ENCODE assay signal across 13 cellular contexts in the genomic region with DNA sequence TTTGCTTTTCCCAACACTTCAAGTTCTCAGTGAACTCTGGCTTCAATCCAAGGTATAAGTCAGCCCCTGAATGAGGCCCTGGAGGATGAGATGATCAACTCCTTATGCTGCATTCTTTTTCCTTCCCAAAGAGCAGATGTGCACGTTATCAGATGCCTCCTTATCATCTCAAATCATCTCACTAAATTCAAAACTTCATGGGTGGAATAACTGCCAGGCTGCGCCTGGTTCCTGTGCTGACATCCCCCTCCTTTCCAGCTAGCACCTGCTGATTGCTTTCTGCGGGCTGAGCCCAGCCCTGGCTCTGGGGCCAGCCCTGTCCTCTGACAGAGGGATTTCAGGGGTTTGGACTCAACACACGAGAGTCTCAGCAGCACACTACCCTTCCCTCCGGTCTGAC. TPM values are rescaled to one million over a fixed set of nuclear protein-coding genes. Genes with fewer than 3 reads are reported as not detected.
"Had no signal": no experiment of that assay in that cellular context is flagged by ENCODE, and none has a peak within 500 bp of the region (broad histone marks: within the 10 kb centered on the region; RNA-seq: fewer than 3 reads in every experiment).

No MANE protein-coding gene starts in this region.

- H3K9me3 ChIP-seq: lower lobe of right lung, ovary, sigmoid colon, spleen had no signal

- H3K4me1 ChIP-seq: lower lobe of right lung, sigmoid colon, spleen had no signal

- H3K27me3 ChIP-seq: ovary, sigmoid colon had no signal

- H3K36me3 Mint-ChIP-seq: activated naive CD4-positive, alpha-beta T cell treated with anti-CD3 and anti-CD28 coated beads, Interleukin-2, amount 10 ng/mL, durations not matched to agents 7 days and 5 days; type B pancreatic cell had no signal

- H3K9me3 Mint-ChIP-seq: activated naive CD4-positive, alpha-beta T cell treated with anti-CD3 and anti-CD28 coated beads, Interleukin-2, amount 10 ng/mL, durations not matched to agents 7 days and 5 days; activated T-helper 2 cell treated with anti-CD3 and anti-CD28 coated beads, Interferon-gamma antibody, Interleukin-2, Interleukin-4, amounts not matched to agents 10 μg/mL and 5 μg/mL and 100 μg/mL, durations not matched to agents 14 hours and 24 hours and 36 hours; neural crest cell; stimulated activated naive CD8-positive, alpha-beta T cell treated with anti-CD3 and anti-CD28 coated beads, Interleukin-15, amount 100 ng/mL, for 72 hours; type B pancreatic cell had no signal

- H3K36me3 ChIP-seq: lower lobe of right lung, ovary, sigmoid colon, spleen had no signal

- H3K4me1 Mint-ChIP-seq: activated naive CD4-positive, alpha-beta T cell treated with anti-CD3 and anti-CD28 coated beads, Interleukin-2, amount 10 ng/mL, durations not matched to agents 7 days and 5 days; stimulated activated naive CD8-positive, alpha-beta T cell treated with anti-CD3 and anti-CD28 coated beads, Interleukin-15, amount 100 ng/mL, for 72 hours had no signal

- H3K4me3 ChIP-seq: lower lobe of right lung, ovary, sigmoid colon, spleen had no signal

- H3K27ac ChIP-seq: lower lobe of right lung, ovary, sigmoid colon, spleen, VCaP had no signal

- DNase-seq: activated CD4-positive, alpha-beta T cell treated with anti-CD3 and anti-CD28 coated beads for 1 hour; activated CD4-positive, alpha-beta T cell treated with anti-CD3 and anti-CD28 coated beads, Interleukin-2, amount 50 U/mL, for 4 hours; activated naive CD4-positive, alpha-beta T cell treated with anti-CD3 and anti-CD28 coated beads, Interleukin-2, amount 10 ng/mL, durations not matched to agents 7 days and 5 days; activated T-cell treated with anti-CD3 and anti-CD28 coated beads, Interleukin-2, amount 50 U/mL, for 1 hour; lower lobe of right lung; ovary; sigmoid colon; spleen; stimulated activated naive CD8-positive, alpha-beta T cell treated with anti-CD3 and anti-CD28 coated beads, Interleukin-15, amount 100 ng/mL, for 72 hours had no signal

- H3K27ac Mint-ChIP-seq: activated naive CD4-positive, alpha-beta T cell treated with anti-CD3 and anti-CD28 coated beads, Interleukin-2, amount 10 ng/mL, durations not matched to agents 7 days and 5 days; activated T-helper 2 cell treated with anti-CD3 and anti-CD28 coated beads, Interferon-gamma antibody, Interleukin-2, Interleukin-4, amounts not matched to agents 10 μg/mL and 5 μg/mL and 100 μg/mL, durations not matched to agents 14 hours and 24 hours and 36 hours; type B pancreatic cell had no signal

- H3K4me3 Mint-ChIP-seq: activated naive CD4-positive, alpha-beta T cell treated with anti-CD3 and anti-CD28 coated beads, Interleukin-2, amount 10 ng/mL, durations not matched to agents 7 days and 5 days; neural crest cell; stimulated activated naive CD8-positive, alpha-beta T cell treated with anti-CD3 and anti-CD28 coated beads, Interleukin-15, amount 100 ng/mL, for 72 hours; type B pancreatic cell had no signal

RNA-seq across cellular contexts. Expression of gene TLL2, which starts 44.9 kb away (rescaled TPM):
- total RNA-seq: activated T-helper 2 cell treated with anti-CD3 and anti-CD28 coated beads, Interferon-gamma antibody, Interleukin-2, Interleukin-4, amounts not matched to agents 10 μg/mL and 5 μg/mL and 100 μg/mL, durations not matched to agents 14 hours and 24 hours and 36 hours; lower lobe of right lung had no signal
